29 cellular contexts compared by ENCODE assay signal in genomic region chr18:56166914-56167313, GRCh38.
DNase-seq lines count a peak whose midpoint lies in the region; ATAC-seq and TF ChIP-seq lines count a peak whose summit lies in the region.
"Had no signal": no experiment of that assay in that cellular context is flagged by ENCODE, and none has a peak within 500 bp of the region (broad histone marks: within the 10 kb centered on the region; RNA-seq: fewer than 3 reads in every experiment).

No MANE protein-coding gene starts in this region.

- no peak overlapping the region for H3K9ac ChIP-seq in SK-N-SH

- POLR2A ChIA-PET in SK-N-SH (lab: Yijun Ruan, JAX) = no interaction called here

- H3K4me1 ChIP-seq in SK-N-SH (ENCODE audit: control insufficient read depth in 1 of 2, insufficient read depth in 2 of 2, low read depth in 1 of 2, low read length in 1 of 2) (peaks cover 0 to 3% of the 10 kb centered on the region in 2 experiments; a peak in 3 of 4 replicates), esophagus squamous epithelium (peaks cover 0 to 53% (median 29%) of the 10 kb centered on the region in 3 donors), uterus (peaks cover 0 to 15% of the 10 kb centered on the region in 2 donors)
- H3K4me1 ChIP-seq: breast epithelium, Peyer's patch had no signal

- H3K27ac ChIP-seq in SK-N-SH (ENCODE audit: low read depth in 2 of 2, low read length in 1 of 2) = no peak overlapping the region
- peak overlapping the region; percentile 17 to 89 (median 75) for H3K27ac ChIP-seq in esophagus squamous epithelium
- H3K27ac ChIP-seq in uterus = peak overlapping the region; percentile 73 to 79
- H3K27ac ChIP-seq: breast epithelium, thoracic aorta had no signal

- no peaks in the 10 kb centered on the region for H3K79me2 ChIP-seq in SK-N-SH (ENCODE audit: insufficient read depth)

- peaks cover 7% of the 10 kb centered on the region for H3F3A ChIP-seq in SK-N-SH (replicated peaks; ENCODE audit: insufficient read depth)

- ATAC-seq in SK-N-SH treated with all-trans-retinoic acid at 6 μM for 48 hours (no peak), HG02973 (IDR thresholded peaks at IDR 0.05; ENCODE audit: unreplicated experiment) (no peak), HG03159 (IDR thresholded peaks at IDR 0.05; ENCODE audit: unreplicated experiment) (no peak)
- ATAC-seq: left cardiac atrium; stimulated activated memory B cell treated with anti-CD40 and anti-IgM and Interleukin-4, amounts not matched to agents 10 μg/mL and 1 μg/mL and 100 μg/mL, for 72 hours had no signal

- TF ChIP-seq CTCF in SK-N-SH (IDR thresholded peaks at IDR 0.05) (no peak), esophagus squamous epithelium (IDR thresholded peaks at IDR 0.05) (no peak), osteocyte (IDR thresholded peaks at IDR 0.05) (no peak), uterus (IDR thresholded peaks at IDR 0.05) (no peak)

- peak overlapping the region; percentile 6 for H3K4me3 Mint-ChIP-seq in osteocyte (ENCODE audit: unreplicated experiment)
- H3K4me3 Mint-ChIP-seq: activated naive CD4-positive, alpha-beta T cell treated with anti-CD3 and anti-CD28 coated beads for 36 hours; activated T-helper 1 cell treated with anti-CD3 and anti-CD28 coated beads, Interleukin-12 subunit alpha, Interleukin-12 subunit beta, Interleukin-2, Interleukin-4 antibody, amounts not matched to agents 30 ng/mL and 10 ng/mL and 1 ng/mL, durations not matched to agents 14 hours and 24 hours and 36 hours; CD4-positive, alpha-beta memory T cell; memory B cell; naive B cell; stimulated activated memory B cell treated with anti-CD40 and anti-IgM and Interleukin-4, amounts not matched to agents 10 μg/mL and 1 μg/mL and 100 μg/mL, for 72 hours had no signal

- H3K36me3 ChIP-seq in SK-N-SH (replicated peaks in 1 of 2; ENCODE audit: control insufficient read depth in 1 of 2, insufficient read depth in 2 of 2, low read length in 1 of 2) (no peaks in the 10 kb centered on the region), esophagus squamous epithelium (no peaks in the 10 kb centered on the region), uterus (no peaks in the 10 kb centered on the region)
- H3K36me3 ChIP-seq: adrenal gland, breast epithelium, Peyer's patch, thoracic aorta had no signal

- H2AFZ ChIP-seq in SK-N-SH (ENCODE audit: low read depth) = 0 out of 2 replicates have a peak overlapping the region, but pooled peaks have one; percentile 26

- H3K27me3 Mint-ChIP-seq in osteocyte (ENCODE audit: unreplicated experiment) = no peaks in the 10 kb centered on the region
- H3K27me3 Mint-ChIP-seq: CD4-positive, alpha-beta memory T cell; memory B cell; naive B cell; stimulated activated memory B cell treated with anti-CD40 and anti-IgM and Interleukin-4, amounts not matched to agents 10 μg/mL and 1 μg/mL and 100 μg/mL, for 72 hours had no signal

- no peaks in the 10 kb centered on the region for H4K20me1 ChIP-seq in SK-N-SH (ENCODE audit: insufficient read depth)

- H3K9me3 Mint-ChIP-seq in osteocyte (ENCODE audit: unreplicated experiment) = no peaks in the 10 kb centered on the region
- H3K9me3 Mint-ChIP-seq: activated naive CD4-positive, alpha-beta T cell treated with anti-CD3 and anti-CD28 coated beads for 36 hours; activated T-helper 1 cell treated with anti-CD3 and anti-CD28 coated beads, Interleukin-12 subunit alpha, Interleukin-12 subunit beta, Interleukin-2, Interleukin-4 antibody, amounts not matched to agents 30 ng/mL and 10 ng/mL and 1 ng/mL, durations not matched to agents 14 hours and 24 hours and 36 hours had no signal

- TF ChIP-seq POLR2A in esophagus squamous epithelium (IDR thresholded peaks at IDR 0.05) (no peak), uterus (IDR thresholded peaks at IDR 0.05) (no peak)

- TF ChIP-seq RAD21 in SK-N-SH (IDR thresholded peaks at IDR 0.05; ENCODE audit: low read length) = no peak

- CTCF ChIA-PET in SK-N-SH (lab: Yijun Ruan, JAX) = no interaction called here

- TF ChIP-seq EP300 in SK-N-SH (IDR thresholded peaks at IDR 0.05; ENCODE audit: borderline replicate concordance in 1 of 2, low read depth in 1 of 2, low read length in 1 of 2) = no peak

- H3K27me3 ChIP-seq in SK-N-SH (ENCODE audit: insufficient read depth) (no peaks in the 10 kb centered on the region), esophagus squamous epithelium (no peaks in the 10 kb centered on the region), uterus (no peaks in the 10 kb centered on the region)
- H3K27me3 ChIP-seq: adrenal gland, breast epithelium, Peyer's patch had no signal

- no peak overlapping the region for H3K4me2 ChIP-seq in SK-N-SH

- no peak overlapping the region for H3K4me3 ChIP-seq in SK-N-SH (ENCODE audit: low read depth in 2 of 2, low read length in 1 of 2)
- no peak overlapping the region for H3K4me3 ChIP-seq in esophagus squamous epithelium
- no peak overlapping the region for H3K4me3 ChIP-seq in uterus
- H3K4me3 ChIP-seq: adrenal gland, breast epithelium, Peyer's patch, thoracic aorta had no signal

- intact Hi-C loops in esophagus squamous epithelium (cut with DNase I) (no loop called here), uterus (cut with DNase I; ENCODE audit: low total_unique reads) (no loop called here)

- no peaks in the 10 kb centered on the region for H3K9me3 ChIP-seq in SK-N-SH
- no peaks in the 10 kb centered on the region for H3K9me3 ChIP-seq in esophagus squamous epithelium
- H3K9me3 ChIP-seq in uterus = no peaks in the 10 kb centered on the region
- H3K9me3 ChIP-seq: adrenal gland, breast epithelium, Peyer's patch, thoracic aorta had no signal

- DNase-seq in SK-N-SH (no peak), esophagus squamous epithelium (lab: John Stamatoyannopoulos, UW) (no peak), osteocyte (ENCODE audit: extremely low spot score, unreplicated experiment) (no peak), uterus (no peak), AG08396 (ENCODE audit: low spot score) (no peak)
- DNase-seq: 8988T; activated CD4-positive, alpha-beta T cell treated with anti-CD3 and anti-CD28 coated beads, Interleukin-2, amount 50 U/mL, for 48 hours; activated naive CD4-positive, alpha-beta T cell treated with anti-CD3 and anti-CD28 coated beads for 36 hours; adrenal gland; CD4-positive, alpha-beta memory T cell; hippocampal formation; Kasumi-1; left cardiac atrium; naive B cell; NCI-H146; NCI-H510A; nucleus accumbens; Peyer's patch; SHP77 treated with DMSO at 0.1 percent for 48 hours; stimulated activated CD4-positive, alpha-beta T cell treated with anti-CD3 and anti-CD28 coated beads, Interleukin-4, amount 100 ng/mL, for 24 hours; T-helper 1 cell had no signal

- no peaks in the 10 kb centered on the region for H3K36me3 Mint-ChIP-seq in osteocyte (ENCODE audit: unreplicated experiment)
- H3K36me3 Mint-ChIP-seq: CD4-positive, alpha-beta memory T cell; memory B cell; stimulated activated memory B cell treated with anti-CD40 and anti-IgM and Interleukin-4, amounts not matched to agents 10 μg/mL and 1 μg/mL and 100 μg/mL, for 72 hours had no signal

- H3K9me2 ChIP-seq in SK-N-SH = no peaks in the 10 kb centered on the region

- peak overlapping the region; percentile 66 for H3K27ac Mint-ChIP-seq in osteocyte (ENCODE audit: unreplicated experiment)
- H3K27ac Mint-ChIP-seq: activated naive CD4-positive, alpha-beta T cell treated with anti-CD3 and anti-CD28 coated beads for 36 hours; activated T-helper 1 cell treated with anti-CD3 and anti-CD28 coated beads, Interleukin-12 subunit alpha, Interleukin-12 subunit beta, Interleukin-2, Interleukin-4 antibody, amounts not matched to agents 30 ng/mL and 10 ng/mL and 1 ng/mL, durations not matched to agents 14 hours and 24 hours and 36 hours; CD4-positive, alpha-beta memory T cell; memory B cell; naive B cell; stimulated activated memory B cell treated with anti-CD40 and anti-IgM and Interleukin-4, amounts not matched to agents 10 μg/mL and 1 μg/mL and 100 μg/mL, for 72 hours had no signal

- H3K4me1 Mint-ChIP-seq in osteocyte (ENCODE audit: unreplicated experiment) = peaks cover 55% of the 10 kb centered on the region
- H3K4me1 Mint-ChIP-seq: CD4-positive, alpha-beta memory T cell; memory B cell; stimulated activated memory B cell treated with anti-CD40 and anti-IgM and Interleukin-4, amounts not matched to agents 10 μg/mL and 1 μg/mL and 100 μg/mL, for 72 hours had no signal

TF ChIP-seq in SK-N-SH, 30 proteins besides CTCF, POLR2A, EP300 and RAD21 (continues in another document):
- TF ChIP-seq EZH2phosphoT487 (IDR thresholded peaks at IDR 0.05; ENCODE audit: borderline replicate concordance, low read depth) (no peak), TCF12 (IDR thresholded peaks at IDR 0.05) (no peak), TEAD4 (IDR thresholded peaks at IDR 0.05; ENCODE audit: borderline replicate concordance, insufficient read depth) (no peak), FOSL2 (IDR thresholded peaks at IDR 0.05; ENCODE audit: borderline replicate concordance, low read depth) (no peak), FOXJ3 (CRISPR knock-in tag; IDR thresholded peaks at IDR 0.05) (no peak), YY1 (IDR thresholded peaks at IDR 0.05; ENCODE audit: low read depth) (no peak)
- TF ChIP-seq, protein P1, sequence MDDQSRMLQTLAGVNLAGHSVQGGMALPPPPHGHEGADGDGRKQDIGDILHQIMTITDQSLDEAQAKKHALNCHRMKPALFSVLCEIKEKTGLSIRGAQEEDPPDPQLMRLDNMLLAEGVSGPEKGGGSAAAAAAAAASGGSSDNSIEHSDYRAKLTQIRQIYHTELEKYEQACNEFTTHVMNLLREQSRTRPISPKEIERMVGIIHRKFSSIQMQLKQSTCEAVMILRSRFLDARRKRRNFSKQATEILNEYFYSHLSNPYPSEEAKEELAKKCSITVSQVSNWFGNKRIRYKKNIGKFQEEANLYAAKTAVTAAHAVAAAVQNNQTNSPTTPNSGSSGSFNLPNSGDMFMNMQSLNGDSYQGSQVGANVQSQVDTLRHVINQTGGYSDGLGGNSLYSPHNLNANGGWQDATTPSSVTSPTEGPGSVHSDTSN (IDR thresholded peaks at IDR 0.05) = no peak

TF ChIP-seq in SK-N-SH treated with all-trans-retinoic acid at 6 μM for 48 hours, 23 proteins besides CTCF, POLR2A, EP300 and RAD21:
- TF ChIP-seq TOX (CRISPR knock-in tag; IDR thresholded peaks at IDR 0.05; ENCODE audit: borderline replicate concordance) = no peak
TF ChIP-seq in SK-N-SH treated with all-trans-retinoic acid at 6 μM for 48 hours: peak in this region for 0.

Comparison
In these comparisons a context has a peak if more than half of its experiments do, and no peak if none do; other contexts are left out.
1. H3K27ac ChIP-seq: peak in esophagus squamous epithelium (4 of 4) and uterus (2 of 2); none in SK-N-SH (0 of 2).